In the genomic region with DNA sequence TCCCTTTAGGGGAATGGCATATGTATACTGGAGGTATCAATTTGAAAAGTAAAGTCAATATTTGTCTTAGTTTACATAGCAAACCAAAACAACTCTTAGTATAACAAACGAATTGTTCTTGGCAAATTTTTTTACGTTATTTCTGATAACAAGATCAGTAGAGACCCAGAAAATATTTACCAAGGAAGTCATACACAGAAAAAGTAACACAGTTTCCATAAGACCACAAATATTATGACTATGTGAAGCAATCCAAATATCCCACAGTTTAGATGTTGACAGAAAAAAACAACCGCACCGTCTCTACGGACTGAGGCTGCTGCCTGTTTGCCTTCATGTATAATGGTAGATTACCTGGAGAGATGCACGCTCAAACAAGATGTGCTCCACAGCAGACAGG, we compare ENCODE assay signal across 26 cellular contexts.
"Had no signal": no experiment of that assay in that cellular context is flagged by ENCODE, and none has a peak within 500 bp of the region (broad histone marks: within the 10 kb centered on the region; RNA-seq: fewer than 3 reads in every experiment).

No MANE protein-coding gene starts in this region.

- H3K36me3 Mint-ChIP-seq: activated naive CD4-positive, alpha-beta T cell treated with anti-CD3 and anti-CD28 coated beads, Interleukin-2, amount 10 ng/mL, durations not matched to agents 7 days and 5 days; activated naive CD8-positive, alpha-beta T cell treated with anti-CD3 and anti-CD28 coated beads for 36 hours had no signal

- H3K27me3 ChIP-seq: MG63 had no signal

- H3K36me3 ChIP-seq: breast epithelium, MG63 had no signal

- H3K27ac ChIP-seq: breast epithelium, KMS-11, SK-N-MC had no signal

- H3K4me3 Mint-ChIP-seq: activated CD8-positive, alpha-beta T cell treated with anti-CD3 and anti-CD28 coated beads for 36 hours; activated naive CD4-positive, alpha-beta T cell treated with anti-CD3 and anti-CD28 coated beads, Interleukin-2, amount 10 ng/mL, durations not matched to agents 7 days and 5 days; activated naive CD8-positive, alpha-beta T cell treated with anti-CD3 and anti-CD28 coated beads for 36 hours; activated T-cell treated with anti-CD3 and anti-CD28 coated beads, Interleukin-2, amount 50 U/mL, for 72 hours had no signal

- H3K4me1 ChIP-seq: breast epithelium had no signal

- H3K4me3 ChIP-seq: breast epithelium, MG63, SK-N-MC had no signal

- DNase-seq: activated CD4-positive, alpha-beta T cell treated with anti-CD3 and anti-CD28 coated beads for 4 hours; activated CD8-positive, alpha-beta memory T cell treated with anti-CD3 and anti-CD28 coated beads, Interleukin-2, amount 50 U/mL, for 4 hours; activated CD8-positive, alpha-beta T cell treated with anti-CD3 and anti-CD28 coated beads for 36 hours; activated gamma-delta T cell treated with Interleukin-2 at 50 U/mL for 16 hours; activated naive CD4-positive, alpha-beta T cell treated with anti-CD3 and anti-CD28 coated beads, Interleukin-2, amount 10 ng/mL, durations not matched to agents 7 days and 5 days; activated naive CD8-positive, alpha-beta T cell treated with anti-CD3 and anti-CD28 coated beads for 36 hours; activated T-cell treated with anti-CD3 and anti-CD28 coated beads, Interleukin-2, amount 50 U/mL, for 72 hours; MG63; MV-4-11; NCI-H1092 treated with DMSO at 0.1 percent for 48 hours; NCI-H1436 treated with DMSO at 0.1 percent for 48 hours; NCI-H187; NCI-H2081 treated with DMSO at 0.1 percent for 48 hours; NCI-H446; NCI-H524 treated with DMSO at 0.1 percent for 48 hours; NK-92 treated with Interleukin-12 subunit alpha and Interleukin-12 subunit beta, amount 100 ng/mL, for 24 hours; OCI-M1; RPMI8226; T-helper 1 cell had no signal

- H3K4me1 Mint-ChIP-seq: activated naive CD4-positive, alpha-beta T cell treated with anti-CD3 and anti-CD28 coated beads, Interleukin-2, amount 10 ng/mL, durations not matched to agents 7 days and 5 days; activated naive CD8-positive, alpha-beta T cell treated with anti-CD3 and anti-CD28 coated beads for 36 hours had no signal

- H3K4me2 ChIP-seq: KMS-11 had no signal

- ATAC-seq: activated CD4-positive, CD25-positive, alpha-beta regulatory T cell treated with anti-CD3 and anti-CD28 coated beads, Interleukin-2, amount 50 U/mL, for 24 hours; activated CD8-positive, alpha-beta T cell treated with anti-CD3 and anti-CD28 coated beads for 36 hours; activated T-cell treated with anti-CD3 and anti-CD28 coated beads, Interleukin-2, amount 50 U/mL, for 72 hours; Panc1; Right ventricle myocardium inferior had no signal

- H3K9ac ChIP-seq: KMS-11 had no signal

- H3K27me3 Mint-ChIP-seq: activated CD8-positive, alpha-beta T cell treated with anti-CD3 and anti-CD28 coated beads for 36 hours had no signal

- H3K27ac Mint-ChIP-seq: activated CD8-positive, alpha-beta T cell treated with anti-CD3 and anti-CD28 coated beads for 36 hours; activated naive CD4-positive, alpha-beta T cell treated with anti-CD3 and anti-CD28 coated beads, Interleukin-2, amount 10 ng/mL, durations not matched to agents 7 days and 5 days; activated naive CD8-positive, alpha-beta T cell treated with anti-CD3 and anti-CD28 coated beads for 36 hours; activated T-cell treated with anti-CD3 and anti-CD28 coated beads, Interleukin-2, amount 50 U/mL, for 72 hours; activated T-helper 2 cell treated with anti-CD3 and anti-CD28 coated beads, Interferon-gamma antibody, Interleukin-2, Interleukin-4, amounts not matched to agents 10 μg/mL and 5 μg/mL and 100 μg/mL, durations not matched to agents 14 hours and 24 hours and 36 hours had no signal
